Comparison of ENCODE assay signal across 10 cellular contexts in genomic region chr19:2039959-2040646, GRCh38. TPM values are rescaled to one million over a fixed set of nuclear protein-coding genes. Genes with fewer than 3 reads are reported as not detected.
DNase-seq lines count a peak whose midpoint lies in the region; ATAC-seq and TF ChIP-seq lines count a peak whose summit lies in the region.
"Had no signal": no experiment of that assay in that cellular context is flagged by ENCODE, and none has a peak within 500 bp of the region (broad histone marks: within the 10 kb centered on the region; RNA-seq: fewer than 3 reads in every experiment).

No MANE protein-coding gene starts in this region.

- TF ChIP-seq EP300 in tibial nerve (IDR thresholded peaks at IDR 0.05), result no peak

- ATAC-seq in lower lobe of right lung (no peak), GM21423 (IDR thresholded peaks at IDR 0.05; ENCODE audit: unreplicated experiment) (no peak)

- H3K36me3 Mint-ChIP-seq in activated naive CD4-positive, alpha-beta T cell treated with anti-CD3 and anti-CD28 coated beads for 36 hours (ENCODE audit: low read depth), result peaks cover 15% of the 10 kb centered on the region
- H3K36me3 Mint-ChIP-seq: activated naive CD4-positive, alpha-beta T cell treated with anti-CD3 and anti-CD28 coated beads, Interleukin-2, amount 50 U/mL, for 24 hours had no signal

- intact Hi-C loops in activated naive CD4-positive, alpha-beta T cell treated with anti-CD3 and anti-CD28 coated beads for 36 hours (cut with micrococcal nuclease), result no loop called here
- intact Hi-C loops in ascending aorta (cut with DNase I), result no loop called here
- intact Hi-C loops in lower lobe of right lung (cut with DNase I), result no loop called here

- H3K27me3 Mint-ChIP-seq in activated naive CD4-positive, alpha-beta T cell treated with anti-CD3 and anti-CD28 coated beads for 36 hours (ENCODE audit: low read depth), result no peaks in the 10 kb centered on the region
- H3K27me3 Mint-ChIP-seq: activated naive CD4-positive, alpha-beta T cell treated with anti-CD3 and anti-CD28 coated beads, Interleukin-2, amount 50 U/mL, for 24 hours had no signal

- peaks cover 8% of the 10 kb centered on the region for H3K9me3 Mint-ChIP-seq in activated naive CD4-positive, alpha-beta T cell treated with anti-CD3 and anti-CD28 coated beads for 36 hours
- H3K9me3 Mint-ChIP-seq: activated naive CD4-positive, alpha-beta T cell treated with anti-CD3 and anti-CD28 coated beads, Interleukin-2, amount 50 U/mL, for 24 hours had no signal

- H3K36me3 ChIP-seq in ascending aorta (peaks cover 46 to 62% of the 10 kb centered on the region in 2 donors), lower lobe of right lung (peaks cover 67% of the 10 kb centered on the region), tibial nerve (peaks cover 0 to 66% (median 33%) of the 10 kb centered on the region in 3 donors)

- peaks cover 4 to 9% of the 10 kb centered on the region in 2 donors for H3K9me3 ChIP-seq in ascending aorta
- peaks cover 7% of the 10 kb centered on the region for H3K9me3 ChIP-seq in lower lobe of right lung
- peaks cover 0 to 10% (median 3%) of the 10 kb centered on the region in 4 donors for H3K9me3 ChIP-seq in tibial nerve

- peaks cover 16 to 20% of the 10 kb centered on the region in 2 donors for H3K4me1 ChIP-seq in ascending aorta
- peaks cover 50% of the 10 kb centered on the region for H3K4me1 ChIP-seq in lower lobe of right lung
- H3K4me1 ChIP-seq in tibial nerve, result peaks cover 0 to 77% (median 49%) of the 10 kb centered on the region in 4 donors

- peak overlapping the region; percentile 91 to 94 for H3K27ac ChIP-seq in ascending aorta
- peak overlapping the region; percentile 18 for H3K27ac ChIP-seq in lower lobe of right lung
- H3K27ac ChIP-seq in tibial nerve, result peak overlapping the region; percentile 86 to 99 (median 99)

- TF ChIP-seq CTCF in ascending aorta (IDR thresholded peaks at IDR 0.05) (no peak), lower lobe of right lung (IDR thresholded peaks at IDR 0.05) (no peak), tibial nerve (IDR thresholded peaks at IDR 0.05) (no peak)

- no peak for TF ChIP-seq POLR2A in tibial nerve (IDR thresholded peaks at IDR 0.05)

- no peak overlapping the region for H3K4me3 ChIP-seq in ascending aorta
- H3K4me3 ChIP-seq in lower lobe of right lung, result no peak overlapping the region
- H3K4me3 ChIP-seq in tibial nerve, result no peak overlapping the region

- peak overlapping the region; percentile 63 for H3K27ac Mint-ChIP-seq in activated naive CD4-positive, alpha-beta T cell treated with anti-CD3 and anti-CD28 coated beads for 36 hours
- H3K27ac Mint-ChIP-seq: activated naive CD4-positive, alpha-beta T cell treated with anti-CD3 and anti-CD28 coated beads, Interleukin-2, amount 50 U/mL, for 24 hours had no signal

- no peaks in the 10 kb centered on the region for H3K27me3 ChIP-seq in ascending aorta
- no peaks in the 10 kb centered on the region for H3K27me3 ChIP-seq in lower lobe of right lung (ENCODE audit: low read depth)
- no peaks in the 10 kb centered on the region for H3K27me3 ChIP-seq in tibial nerve

- H3K4me1 Mint-ChIP-seq in activated naive CD4-positive, alpha-beta T cell treated with anti-CD3 and anti-CD28 coated beads for 36 hours (ENCODE audit: low read depth), result peaks cover 31% of the 10 kb centered on the region

- no peak for DNase-seq in activated naive CD4-positive, alpha-beta T cell treated with anti-CD3 and anti-CD28 coated beads for 36 hours
- DNase-seq in activated naive CD4-positive, alpha-beta T cell (lab: John Stamatoyannopoulos, UW), result no peak
- DNase-seq in ascending aorta (ENCODE audit: low spot score in 2 of 2) (no peak), lower lobe of right lung (no peak), tibial nerve (ENCODE audit: low spot score in 2 of 2) (no peak), NCI-H1105 treated with DMSO at 0.1 percent for 48 hours (lab: John Stamatoyannopoulos, UW) (no peak), RPMI8226 (no peak)
- DNase-seq: stimulated activated CD4-positive, alpha-beta T cell treated with anti-CD3 and anti-CD28 coated beads, Interleukin-12 subunit alpha, Interleukin-12 subunit beta, amount 100 ng/mL, for 4 hours had no signal

- H3K4me3 Mint-ChIP-seq in activated naive CD4-positive, alpha-beta T cell treated with anti-CD3 and anti-CD28 coated beads for 36 hours, result peak overlapping the region; percentile 81

- CTCF ChIA-PET in activated naive CD4-positive, alpha-beta T cell treated with anti-CD3 and anti-CD28 coated beads for 36 hours (lab: Charles Lee), result interaction anchor here (0.6 to 1.6 kb wide), 2 partner anchors 8 to 35 kb away, joined by 3 read pairs; no protein-coding TSS in a partner anchor

- WGBS in tibial nerve, 2 donors, result 70 to 75% methylated on average over 4 to 12 of the region's 20 CpGs

RNA-seq across cellular contexts. Expression of gene MKNK2, which starts 10.9 kb away (rescaled TPM):
- total RNA-seq in activated naive CD4-positive, alpha-beta T cell treated with anti-CD3 and anti-CD28 coated beads for 36 hours, result 100 to 1,000 TPM; 155 to 157 TPM
- 228 TPM for total RNA-seq in ascending aorta
- total RNA-seq in lower lobe of right lung, result 268 TPM
- total RNA-seq in tibial nerve, result 100 to 1,000 TPM; 126 to 265 (median 152) TPM

RNA-seq across cellular contexts. Expression of gene BTBD2, which starts 24.6 kb away (rescaled TPM):
- total RNA-seq in activated naive CD4-positive, alpha-beta T cell treated with anti-CD3 and anti-CD28 coated beads for 36 hours, result 10 to 100 TPM; 37.0 to 49.0 TPM
- total RNA-seq in ascending aorta (90.1 TPM), lower lobe of right lung (62.0 TPM), tibial nerve (10 to 100 TPM; 54.0 to 94.5 (median 73.5) TPM)

RNA-seq across cellular contexts. Expression of gene MOB3A, which starts 56.0 kb away (rescaled TPM):
- total RNA-seq in activated naive CD4-positive, alpha-beta T cell treated with anti-CD3 and anti-CD28 coated beads for 36 hours, result 10 to 100 TPM; 43.7 to 44.1 TPM
- total RNA-seq in ascending aorta (44.4 TPM), lower lobe of right lung (69.2 TPM), tibial nerve (10 to 100 TPM; 31.7 to 70.8 (median 35.2) TPM)

RNA-seq across cellular contexts. Expression of gene IZUMO4, which starts 56.6 kb away (rescaled TPM):
- 10 to 100 TPM; 13.1 to 14.2 TPM for total RNA-seq in activated naive CD4-positive, alpha-beta T cell treated with anti-CD3 and anti-CD28 coated beads for 36 hours
- not detected for total RNA-seq in ascending aorta
- 7.4 TPM for total RNA-seq in lower lobe of right lung
- total RNA-seq in tibial nerve, result 10 to 100 TPM; 28.6 to 46.3 (median 33.2) TPM

Comparison
In these comparisons a context has a peak if more than half of its experiments do, and no peak if none do; other contexts are left out.
1. H3K27ac ChIP-seq: peak in every context shown above with its lines; median percentile 99 in tibial nerve; 92 in ascending aorta; 18 in lower lobe of right lung.